ENCODE assay signal across 8 cellular contexts in the genomic region with DNA sequence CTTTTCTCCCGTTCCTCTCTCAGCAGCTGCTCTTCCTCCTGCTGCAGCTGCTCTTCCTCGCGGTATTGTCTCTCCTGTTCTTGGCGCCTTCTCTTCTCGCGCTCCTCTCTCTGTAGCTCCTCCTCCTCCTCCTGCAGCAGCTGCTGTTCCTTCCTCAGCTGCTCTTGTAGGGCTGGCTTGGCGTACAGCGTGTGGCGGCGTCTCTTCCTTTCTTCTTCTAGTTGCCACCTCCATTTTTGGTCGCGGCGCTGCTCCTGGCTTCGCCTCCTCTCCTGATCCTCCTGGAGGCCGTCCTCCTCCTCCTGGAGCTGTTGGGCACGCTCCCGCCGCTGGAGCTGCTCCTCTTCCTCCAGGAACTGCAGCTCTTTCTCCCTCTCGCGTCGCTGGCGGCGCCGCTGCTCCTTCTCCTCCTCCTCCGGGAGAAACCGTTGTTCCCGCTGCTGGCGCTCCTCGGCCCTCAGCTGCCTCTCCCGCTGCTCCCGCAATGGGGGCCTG. TPM values are rescaled to one million over a fixed set of nuclear protein-coding genes. Genes with fewer than 3 reads are reported as not detected.
DNase-seq lines count a peak whose midpoint lies in the region; ATAC-seq and TF ChIP-seq lines count a peak whose summit lies in the region.

No MANE protein-coding gene starts in this region.

- no peak overlapping the region for H3K4me3 Mint-ChIP-seq in activated T-cell treated with anti-CD3 and anti-CD28 coated beads, Interleukin-2, amount 50 U/mL, for 24 hours

- H3K27ac ChIP-seq in MM.1S (ENCODE audit: low read length) (no peak overlapping the region), left ventricle myocardium inferior (replicated peaks) (no peak overlapping the region), skeletal muscle tissue (ENCODE audit: low read depth, low read length) (no peak overlapping the region)

- in situ Hi-C loops in Caki2 (cut with HindIII; ENCODE audit: low pct_unique_long_range_greater_than_20kb, low sequenced_read_pairs) = no loop called here

- peak overlapping the region; percentile 89 for H3K4me2 ChIP-seq in MM.1S (ENCODE audit: low read depth, low read length)

- no peaks in the 10 kb centered on the region for H4K20me1 ChIP-seq in MM.1S (ENCODE audit: insufficient read depth, low read length)

- H3K27me3 ChIP-seq in MM.1S (replicated peaks; ENCODE audit: insufficient read depth, low read length) (peaks cover 37% of the 10 kb centered on the region), left ventricle myocardium inferior (ENCODE audit: low read depth) (peaks cover 100% of the 10 kb centered on the region), skeletal muscle tissue (ENCODE audit: control insufficient read depth in 3 of 3, insufficient read depth in 3 of 3, low read length in 3 of 3) (peaks cover 78 to 88% (median 87%) of the 10 kb centered on the region in 3 donors)

- H3K4me3 ChIP-seq in MM.1S (ENCODE audit: low read length) (peak overlapping the region; percentile 50), left ventricle myocardium inferior (peak overlapping the region; percentile 67), skeletal muscle tissue (ENCODE audit: low read length in 3 of 3) (peak overlapping the region; percentile 52 to 63 (median 61))

- ATAC-seq in HG03378 (IDR thresholded peaks at IDR 0.05; ENCODE audit: unreplicated experiment) = no peak
- ATAC-seq in HG03469 (IDR thresholded peaks at IDR 0.05; ENCODE audit: unreplicated experiment) = no peak

- DNase-seq in Caki2 (ENCODE audit: low read depth) = peak; percentile 83
- peak; percentile 38 for DNase-seq in MM.1S
- peak; percentile 56 for DNase-seq in activated T-cell treated with anti-CD3 and anti-CD28 coated beads, Interleukin-2, amount 50 U/mL, for 24 hours
- DNase-seq in left ventricle myocardium inferior = peak; percentile 15
- no peak for DNase-seq in T-helper 9 cell

- no peak overlapping the region for H3K27ac Mint-ChIP-seq in activated T-cell treated with anti-CD3 and anti-CD28 coated beads, Interleukin-2, amount 50 U/mL, for 24 hours

- H3K9me3 ChIP-seq in MM.1S (replicated peaks; ENCODE audit: insufficient read depth, low read length) = no peaks in the 10 kb centered on the region
- peaks cover 22% of the 10 kb centered on the region for H3K9me3 ChIP-seq in left ventricle myocardium inferior (replicated peaks)
- H3K9me3 ChIP-seq in skeletal muscle tissue (ENCODE audit: control insufficient read depth in 3 of 3, low read length in 3 of 3) = peaks cover 2 to 4% (median 3%) of the 10 kb centered on the region in 3 donors

- no peaks in the 10 kb centered on the region for H3K9me2 ChIP-seq in MM.1S (replicated peaks; ENCODE audit: insufficient read depth, low read length)

- H3K9ac ChIP-seq in MM.1S (ENCODE audit: low read length) (no peak overlapping the region), skeletal muscle tissue (ENCODE audit: low read depth in 1 of 3, low read length in 3 of 3) (no peak overlapping the region)

- H3F3A ChIP-seq in MM.1S (ENCODE audit: insufficient read depth, low read length) = peaks cover 18% of the 10 kb centered on the region

- H2AFZ ChIP-seq in MM.1S (ENCODE audit: low read length) = peak overlapping the region; percentile 54

- no peaks in the 10 kb centered on the region for H3K36me3 ChIP-seq in MM.1S (replicated peaks; ENCODE audit: insufficient read depth, low read length)
- no peaks in the 10 kb centered on the region for H3K36me3 ChIP-seq in left ventricle myocardium inferior
- H3K36me3 ChIP-seq in skeletal muscle tissue (ENCODE audit: control insufficient read depth in 3 of 3, insufficient read depth in 3 of 3, low read length in 3 of 3) = no peaks in the 10 kb centered on the region

- intact Hi-C loops in left ventricle myocardium inferior (cut with micrococcal nuclease) = no loop called here

- H3K27me3 Mint-ChIP-seq in activated T-cell treated with anti-CD3 and anti-CD28 coated beads, Interleukin-2, amount 50 U/mL, for 24 hours = peaks cover under 1% of the 10 kb centered on the region

- H3K79me2 ChIP-seq in MM.1S (ENCODE audit: low read length) = no peaks in the 10 kb centered on the region

- H3K36me3 Mint-ChIP-seq in activated T-cell treated with anti-CD3 and anti-CD28 coated beads, Interleukin-2, amount 50 U/mL, for 24 hours (ENCODE audit: low read depth) = no peaks in the 10 kb centered on the region

- TF ChIP-seq CTCF in MM.1S (IDR thresholded peaks at IDR 0.05; ENCODE audit: low read length) (no peak), left ventricle myocardium inferior (IDR thresholded peaks at IDR 0.05; ENCODE audit: borderline replicate concordance) (no peak)

- H3K4me1 Mint-ChIP-seq in activated T-cell treated with anti-CD3 and anti-CD28 coated beads, Interleukin-2, amount 50 U/mL, for 24 hours (ENCODE audit: low read depth) = no peaks in the 10 kb centered on the region

- H3K4me1 ChIP-seq in MM.1S (ENCODE audit: low read length) = peaks cover 18% of the 10 kb centered on the region
- H3K4me1 ChIP-seq in left ventricle myocardium inferior = peaks cover 54% of the 10 kb centered on the region
- peaks cover 26 to 31% (median 31%) of the 10 kb centered on the region in 3 donors for H3K4me1 ChIP-seq in skeletal muscle tissue (ENCODE audit: control insufficient read depth in 3 of 3, insufficient read depth in 3 of 3, low read length in 3 of 3)

- H3K9me3 Mint-ChIP-seq in activated T-cell treated with anti-CD3 and anti-CD28 coated beads, Interleukin-2, amount 50 U/mL, for 24 hours = no peaks in the 10 kb centered on the region

RNA-seq across cellular contexts. Expression of a gene that starts 4.8 kb away (rescaled TPM):
- total RNA-seq in Caki2 (2014; rRNA removed; shearing (Covaris generic); ENCODE audit: low replicate concordance) = not detected in 2 replicates
- total RNA-seq in left ventricle myocardium inferior (not detected), skeletal muscle tissue (not detected)

RNA-seq across cellular contexts. Expression of a gene that starts 21.5 kb away (rescaled TPM):
- not detected in 2 replicates for total RNA-seq in Caki2 (2014; rRNA removed; shearing (Covaris generic); ENCODE audit: low replicate concordance)
- total RNA-seq in left ventricle myocardium inferior = not detected
- total RNA-seq in skeletal muscle tissue = not detected

RNA-seq across cellular contexts. Expression of a gene that starts 48.6 kb away (rescaled TPM):
- total RNA-seq in Caki2 (2014; rRNA removed; shearing (Covaris generic); ENCODE audit: low replicate concordance) = not detected in 2 replicates
- total RNA-seq in left ventricle myocardium inferior (not detected), skeletal muscle tissue (not detected)
